ENCODE assay signal across 11 cellular contexts in the genomic region with DNA sequence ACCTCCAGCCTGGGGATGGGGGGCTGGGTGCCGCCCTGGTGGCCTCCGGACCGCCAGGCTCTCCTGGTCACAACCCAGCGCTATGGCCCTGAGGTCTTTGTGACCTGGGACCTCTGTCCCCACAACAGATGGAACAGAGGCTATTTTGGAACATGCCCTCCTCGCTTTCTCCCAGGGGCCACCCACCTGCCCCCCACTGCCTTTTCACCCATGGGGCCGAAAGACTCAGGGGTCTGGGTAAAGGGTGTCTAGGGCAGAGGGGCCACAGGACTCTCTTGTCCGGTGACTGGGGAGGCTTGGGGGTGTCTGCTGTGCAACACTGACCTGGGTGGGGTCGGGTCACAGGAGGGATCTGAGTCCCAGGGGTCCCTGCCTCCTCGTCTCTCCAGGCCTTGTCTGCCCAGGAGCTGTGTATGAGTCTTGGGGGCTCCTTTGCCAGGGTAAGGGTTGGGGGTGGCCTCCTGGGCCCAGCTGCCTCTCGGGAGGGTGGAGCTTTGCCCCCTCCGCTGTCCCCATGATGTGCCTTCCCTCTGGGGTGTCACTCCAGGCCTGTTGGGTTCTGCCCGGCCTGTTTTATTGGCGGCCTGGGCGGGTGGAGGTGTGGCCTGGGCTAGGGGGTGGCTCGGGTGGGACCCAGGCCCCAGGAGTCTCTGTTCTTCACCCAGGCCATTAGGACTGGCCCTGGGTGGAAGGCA. TPM values are rescaled to one million over a fixed set of nuclear protein-coding genes. Genes with fewer than 3 reads are reported as not detected.
DNase-seq lines count a peak whose midpoint lies in the region; ATAC-seq and TF ChIP-seq lines count a peak whose summit lies in the region.
"Had no signal": no experiment of that assay in that cellular context is flagged by ENCODE, and none has a peak within 500 bp of the region (broad histone marks: within the 10 kb centered on the region; RNA-seq: fewer than 3 reads in every experiment).

No MANE protein-coding gene starts in this region.

- peaks cover 10% of the 10 kb centered on the region for H3K27me3 Mint-ChIP-seq in stimulated activated naive CD8-positive, alpha-beta T cell treated with anti-CD3 and anti-CD28 coated beads, Interleukin-15, amount 100 ng/mL, for 72 hours

- TF ChIP-seq CTCF in brain microvascular endothelial cell (IDR thresholded peaks at IDR 0.05; ENCODE audit: low read depth, low read length, missing control alignments) (no peak), vagina (IDR thresholded peaks at IDR 0.05) (no peak)

- intact Hi-C loops in vagina (cut with DNase I): loop anchor here (10.0 kb wide), 1 partner anchor 317 kb away; a partner anchor contains a TSS

- H3K27ac Mint-ChIP-seq in stimulated activated naive CD8-positive, alpha-beta T cell treated with anti-CD3 and anti-CD28 coated beads, Interleukin-15, amount 100 ng/mL, for 72 hours: no peak overlapping the region

- H3K36me3 ChIP-seq in brain microvascular endothelial cell (replicated peaks) (peaks cover 9% of the 10 kb centered on the region), vagina (no peaks in the 10 kb centered on the region)

- peak overlapping the region; percentile 82 for H3K4me3 ChIP-seq in brain microvascular endothelial cell (ENCODE audit: low read depth, low read length)
- peak overlapping the region; percentile 2 for H3K4me3 ChIP-seq in mononuclear cell (ENCODE audit: low read length)
- H3K4me3 ChIP-seq in vagina: peak overlapping the region; percentile 72 to 87

- DNase-seq in stimulated activated naive CD8-positive, alpha-beta T cell treated with anti-CD3 and anti-CD28 coated beads, Interleukin-15, amount 100 ng/mL, for 72 hours: no peak
- no peak for DNase-seq in stimulated activated naive CD8-positive, alpha-beta T cell treated with anti-CD3 and anti-CD28 coated beads, Interleukin-15, Interleukin-2, amounts not matched to agents 100 U/mL and 50 U/mL, for 24 hours
- no peak for DNase-seq in brain microvascular endothelial cell
- DNase-seq in vagina (ENCODE audit: extremely low spot score in 2 of 2): no peak
- no peak for DNase-seq in CD1c-positive myeloid dendritic cell (ENCODE audit: extremely low spot score)
- DNase-seq in putamen (ENCODE audit: low spot score): no peak

- H3K4me1 ChIP-seq in mononuclear cell (ENCODE audit: insufficient read depth, low read length) (peaks cover 41% of the 10 kb centered on the region), vagina (peaks cover 39% of the 10 kb centered on the region)

- no peak overlapping the region for H3K27ac ChIP-seq in brain microvascular endothelial cell
- H3K27ac ChIP-seq in vagina: peak overlapping the region; percentile 82

- in situ Hi-C loops in brain microvascular endothelial cell (cut with HindIII; ENCODE audit: low pct_ligation_motif_present, low sequenced_read_pairs): no loop called here

- H3K4me1 Mint-ChIP-seq in stimulated activated naive CD8-positive, alpha-beta T cell treated with anti-CD3 and anti-CD28 coated beads, Interleukin-15, amount 100 ng/mL, for 72 hours: peaks cover 27% of the 10 kb centered on the region

- no peaks in the 10 kb centered on the region for H3K9me3 Mint-ChIP-seq in stimulated activated naive CD8-positive, alpha-beta T cell treated with anti-CD3 and anti-CD28 coated beads, Interleukin-15, amount 100 ng/mL, for 72 hours

- H3K4me3 Mint-ChIP-seq in stimulated activated naive CD8-positive, alpha-beta T cell treated with anti-CD3 and anti-CD28 coated beads, Interleukin-15, amount 100 ng/mL, for 72 hours: peak overlapping the region; percentile 35

- ATAC-seq in stimulated activated naive CD8-positive, alpha-beta T cell treated with anti-CD3 and anti-CD28 coated beads, Interleukin-15, amount 100 ng/mL, for 72 hours: no peak
- ATAC-seq in stimulated activated naive CD8-positive, alpha-beta T cell treated with anti-CD3 and anti-CD28 coated beads, Interleukin-15, Interleukin-2, amounts not matched to agents 100 U/mL and 50 U/mL, for 24 hours: no peak
- no peak for ATAC-seq in HG03469 (IDR thresholded peaks at IDR 0.05; ENCODE audit: unreplicated experiment)

- no peak for TF ChIP-seq POLR2A in vagina (IDR thresholded peaks at IDR 0.05)

- no peaks in the 10 kb centered on the region for H3K27me3 ChIP-seq in brain microvascular endothelial cell (replicated peaks)
- no peaks in the 10 kb centered on the region for H3K27me3 ChIP-seq in mononuclear cell (ENCODE audit: insufficient read depth, low read length)
- no peaks in the 10 kb centered on the region for H3K27me3 ChIP-seq in vagina

- H3K9me3 ChIP-seq in mononuclear cell (ENCODE audit: low read depth, low read length) (no peaks in the 10 kb centered on the region), vagina (no peaks in the 10 kb centered on the region)

RNA-seq across cellular contexts. Expression of a gene that starts 2.0 kb away (rescaled TPM):
- total RNA-seq in mononuclear cell (8.0 TPM), vagina (10.3 TPM)

RNA-seq across cellular contexts. Expression of a gene that starts 10.7 kb away (rescaled TPM):
- total RNA-seq in mononuclear cell (0.10 TPM), vagina (not detected)
- total RNA-seq: HT-29, OCI-LY7 had no signal

RNA-seq across cellular contexts. Expression of a gene that starts 14.8 kb away (rescaled TPM):
- total RNA-seq in mononuclear cell (134 TPM), vagina (41.3 TPM)

RNA-seq across cellular contexts. Expression of a gene that starts 34.6 kb away (rescaled TPM):
- total RNA-seq in mononuclear cell (not detected), vagina (not detected)
- total RNA-seq: glomerular endothelial cell, HT-29, OCI-LY7 had no signal

RNA-seq across cellular contexts. Expression of a gene that starts 34.9 kb away (rescaled TPM):
- total RNA-seq in mononuclear cell (15.2 TPM), vagina (46.9 TPM)

Comparison
In these comparisons a context has a peak if more than half of its experiments do, and no peak if none do; other contexts are left out.
1. H3K4me3 ChIP-seq: peak in every context shown above with its lines; median percentile 82 in brain microvascular endothelial cell; 80 in vagina; 2 in mononuclear cell.